ENCODE assay signal across 12 cellular contexts in genomic region chr1:15322648-15323350, GRCh38.
DNase-seq lines count a peak whose midpoint lies in the region; ATAC-seq and TF ChIP-seq lines count a peak whose summit lies in the region.
"Had no signal": no experiment of that assay in that cellular context is flagged by ENCODE, and none has a peak within 500 bp of the region (broad histone marks: within the 10 kb centered on the region; RNA-seq: fewer than 3 reads in every experiment).

No MANE protein-coding gene starts in this region.

- H3K9me3 Mint-ChIP-seq in MCF 10A (ENCODE audit: unreplicated experiment) (peaks cover 9% of the 10 kb centered on the region), T-cell (peaks cover 0 to 8% (median 6%) of the 10 kb centered on the region in 3 donors)

- H3K4me1 ChIP-seq in breast epithelium (no peaks in the 10 kb centered on the region), testis (peaks cover 6% of the 10 kb centered on the region)
- H3K4me1 ChIP-seq: HAP-1 had no signal

- 63 to 71% methylated on average over 14 of the region's 14 CpGs for WGBS in testis, 2 donors

- H3K36me3 ChIP-seq in breast epithelium (no peaks in the 10 kb centered on the region), testis (ENCODE audit: low read depth, missing control alignments) (no peaks in the 10 kb centered on the region)
- H3K36me3 ChIP-seq: HAP-1 had no signal

- H3K27ac Mint-ChIP-seq in MCF 10A (ENCODE audit: low read depth, unreplicated experiment) = no peak overlapping the region
- H3K27ac Mint-ChIP-seq in T-cell = no peak overlapping the region

- H3K27me3 Mint-ChIP-seq in MCF 10A (ENCODE audit: insufficient read depth, unreplicated experiment) = no peaks in the 10 kb centered on the region
- H3K27me3 Mint-ChIP-seq in T-cell = peaks cover 5 to 6% of the 10 kb centered on the region in 2 donors

- H3K36me3 Mint-ChIP-seq in MCF 10A (ENCODE audit: insufficient read depth, unreplicated experiment) (no peaks in the 10 kb centered on the region), T-cell (no peaks in the 10 kb centered on the region)

- DNase-seq in MCF 10A (ENCODE audit: unreplicated experiment) = peak; percentile 44
- DNase-seq in breast epithelium (ENCODE audit: low spot score in 2 of 2) = no peak
- peak; percentile 73 for DNase-seq in SHP77 treated with DMSO at 0.1 percent for 48 hours (lab: John Stamatoyannopoulos, UW)
- DNase-seq in erythroblast (lab: John Stamatoyannopoulos, UW) = peak; percentile 22 to 55
- peak; percentile 60 for DNase-seq in testis
- DNase-seq in GM03348 (ENCODE audit: low spot score) = no peak
- DNase-seq in DMS114 treated with DMSO at 0.1 percent for 48 hours (lab: John Stamatoyannopoulos, UW; ENCODE audit: unreplicated experiment) = no peak
- no peak for DNase-seq in T-cell
- DNase-seq: activated gamma-delta T cell had no signal

- TF ChIP-seq POLR2A in breast epithelium (IDR thresholded peaks at IDR 0.05) (no peak), erythroblast (IDR thresholded peaks at IDR 0.05; ENCODE audit: low read length) (no peak), testis (IDR thresholded peaks at IDR 0.05) (no peak)

- H3K27me3 ChIP-seq in breast epithelium (no peaks in the 10 kb centered on the region), testis (no peaks in the 10 kb centered on the region)

- H3K4me3 ChIP-seq in breast epithelium (no peak overlapping the region), testis (no peak overlapping the region)
- H3K4me3 ChIP-seq: coronary artery, HAP-1 had no signal

- intact Hi-C loops in MCF 10A (cut with micrococcal nuclease) = loop anchor here (1.0 to 2.0 kb wide), 4 partner anchors 34 to 179 kb away; partner anchors contain the start of gene EFHD2
- intact Hi-C loops in breast epithelium (cut with DNase I; ENCODE audit: low total_unique reads) = no loop called here
- intact Hi-C loops in testis (cut with DNase I; ENCODE audit: low total_unique reads) = no loop called here

- H3K4me3 Mint-ChIP-seq in MCF 10A (ENCODE audit: unreplicated experiment) = no peak overlapping the region
- H3K4me3 Mint-ChIP-seq in T-cell = no peak overlapping the region
- H3K4me3 Mint-ChIP-seq: stimulated activated naive CD8-positive, alpha-beta T cell treated with anti-CD3 and anti-CD28 coated beads, Interleukin-15, amount 100 ng/mL, for 72 hours had no signal

- TF ChIP-seq CTCF in MCF 10A (IDR thresholded peaks at IDR 0.05; ENCODE audit: unreplicated experiment) (no peak), breast epithelium (IDR thresholded peaks at IDR 0.05) (no peak), testis (IDR thresholded peaks at IDR 0.05) (no peak)

- H3K4me1 Mint-ChIP-seq in MCF 10A (ENCODE audit: insufficient read depth, unreplicated experiment) (no peaks in the 10 kb centered on the region), T-cell (peaks cover 0 to 5% (median 0%) of the 10 kb centered on the region in 3 donors)
- H3K4me1 Mint-ChIP-seq: stimulated activated naive CD8-positive, alpha-beta T cell treated with anti-CD3 and anti-CD28 coated beads, Interleukin-15, amount 100 ng/mL, for 72 hours had no signal

- POLR2A ChIA-PET in MCF 10A (lab: Yijun Ruan, JAX) = interaction anchor here (0.9 to 3.2 kb wide), 3 partner anchors 11 to 108 kb away, joined by 3 to 31 read pairs (median 9); no protein-coding TSS in a partner anchor
- POLR2A ChIA-PET in T-cell (lab: Charles Lee) = interaction anchor here in 1 of 2 donors (0.5 kb wide), 1 partner anchor 115 kb away, joined by 4 read pairs; no protein-coding TSS in a partner anchor

- peaks cover 0 to 5% of the 10 kb centered on the region in 2 donors for H3K9me3 ChIP-seq in breast epithelium
- no peaks in the 10 kb centered on the region for H3K9me3 ChIP-seq in testis

- CTCF ChIA-PET in MCF 10A (lab: Yijun Ruan, JAX) = interaction anchor here (0.6 to 4.6 kb wide), 29 partner anchors 11 to 1541 kb away, joined by 3 to 165 read pairs (median 5); partner anchors contain the start of genes CTRC and EFHD2
- CTCF ChIA-PET in T-cell (lab: Charles Lee) = interaction anchor here (0.5 to 3.4 kb wide), 11 partner anchors 11 to 114 kb away, joined by 3 to 68 read pairs (median 4); no protein-coding TSS in a partner anchor

- ATAC-seq in T-cell (replicated peaks in 1 of 4) = no peak

- H3K27ac ChIP-seq in breast epithelium (no peak overlapping the region), testis (peak overlapping the region in 1 of 2 donors; percentile 8)
- H3K27ac ChIP-seq: coronary artery had no signal

- BruUV-seq in MCF 10A (replicated peaks; lab: Mats Ljungman, UMichigan) = no TSS peak

Comparison
In these comparisons a context has a peak if more than half of its experiments do, and no peak if none do; other contexts are left out.
1. DNase-seq: peak in MCF 10A (single experiment), SHP77 treated with DMSO at 0.1 percent for 48 hours (single experiment), erythroblast (2 of 2) and testis (single experiment); none in breast epithelium (0 of 2), GM03348 (single experiment), DMS114 treated with DMSO at 0.1 percent for 48 hours (single experiment) and T-cell (0 of 34).